7 cellular contexts compared by ENCODE assay signal in the genomic region with DNA sequence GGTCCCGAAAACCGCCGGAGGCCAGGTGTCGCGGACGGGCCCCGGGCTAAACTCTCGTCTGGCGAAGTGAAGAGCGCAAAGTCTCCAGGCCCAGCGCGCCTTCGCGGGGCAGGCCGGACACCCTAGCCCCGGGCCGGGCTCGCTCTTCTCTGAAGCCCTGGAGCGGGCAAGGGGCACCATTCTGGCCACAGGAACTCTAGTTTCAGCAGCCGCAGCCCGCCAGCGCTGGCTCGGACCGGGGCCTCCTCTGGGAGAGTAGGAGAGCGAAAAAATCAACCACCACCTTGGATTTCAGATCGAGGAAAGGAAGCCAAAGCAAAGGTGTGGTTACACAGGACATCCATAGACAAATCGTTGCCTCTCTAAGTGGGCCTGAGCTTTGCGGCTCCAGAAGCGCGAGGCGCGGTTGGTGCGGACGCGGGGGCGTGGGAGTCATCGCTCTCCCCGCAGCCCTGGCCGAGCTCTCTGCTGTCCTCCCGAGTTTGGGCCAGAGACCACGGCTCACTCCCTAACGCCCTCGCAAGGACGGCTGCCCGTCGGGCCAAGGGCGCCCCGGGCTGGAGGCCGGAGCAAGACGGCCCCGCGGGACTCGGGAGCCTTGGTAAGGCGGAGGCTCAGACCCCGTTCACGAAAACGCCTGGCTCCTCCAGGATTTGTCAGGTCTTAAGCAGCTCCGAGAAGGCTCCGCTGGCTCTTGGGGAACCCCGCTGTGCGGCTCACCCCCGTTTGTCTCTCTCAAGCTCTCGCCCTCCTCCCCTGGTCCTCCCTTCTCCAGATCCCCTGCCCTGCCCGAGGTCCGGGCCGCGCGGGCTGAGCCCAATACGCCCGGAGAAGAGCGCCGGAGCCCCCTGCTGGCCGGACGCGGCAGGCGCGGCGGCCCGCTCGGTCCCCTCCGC.
DNase-seq lines count a peak whose midpoint lies in the region; ATAC-seq and TF ChIP-seq lines count a peak whose summit lies in the region.

No MANE protein-coding gene starts in this region.

- H3K27me3 ChIP-seq in HCT116 (ENCODE audit: insufficient read depth, low read length): no peaks in the 10 kb centered on the region
- no peaks in the 10 kb centered on the region for H3K27me3 ChIP-seq in MM.1S (replicated peaks; ENCODE audit: insufficient read depth, low read length)

- DNase-seq in GM13976 (ENCODE audit: low spot score) (peak; percentile 79), HCT116 (ENCODE audit: low read depth, low spot score) (no peak), MM.1S (peak; percentile 48), coronary artery (ENCODE audit: low spot score) (peak; percentile 73), left kidney (ENCODE audit: low read depth, low spot score) (peak; percentile 85)
- peak; percentile 75 for DNase-seq in activated CD4-positive, CD25-positive, alpha-beta regulatory T cell treated with anti-CD3 and anti-CD28 coated beads, Interleukin-2, amount 50 U/mL, for 72 hours
- peak; percentile 38 to 62 for DNase-seq in stimulated activated CD4-positive, alpha-beta T cell treated with anti-CD3 and anti-CD28 coated beads, Interleukin-1b, Interleukin-23, amount 100 ng/mL, for 4 hours (ENCODE audit: low read depth in 2 of 2)

- H3K9me3 ChIP-seq in HCT116 (ENCODE audit: control insufficient read depth in 1 of 2, insufficient read depth in 1 of 2, low read depth in 1 of 2, low read length in 2 of 2) (no peaks in the 10 kb centered on the region), MM.1S (replicated peaks; ENCODE audit: insufficient read depth, low read length) (no peaks in the 10 kb centered on the region)

- in situ Hi-C loops in GM13976 (cut with MboI; ENCODE audit: low sequenced_read_pairs, unreplicated experiment): loop anchor here (10.0 to 25.0 kb wide), 2 partner anchors 409 to 1089 kb away; no protein-coding TSS in a partner anchor

- POLR2A ChIA-PET in HCT116 (lab: Charles Lee): no interaction called here

- H3K9ac ChIP-seq in HCT116 (ENCODE audit: low read length) (no peak overlapping the region), MM.1S (ENCODE audit: low read length) (no peak overlapping the region)

- no peaks in the 10 kb centered on the region for H3K4me1 ChIP-seq in HCT116 (ENCODE audit: control insufficient read depth in 1 of 2, insufficient read depth in 2 of 2, low read length in 2 of 2)
- H3K4me1 ChIP-seq in MM.1S (ENCODE audit: low read length): no peaks in the 10 kb centered on the region

- H2AFZ ChIP-seq in HCT116 (ENCODE audit: low read depth, low read length, poor library complexity, severe bottlenecking) (no peak overlapping the region), MM.1S (ENCODE audit: low read length) (peak overlapping the region; percentile 82)

- H4K20me1 ChIP-seq in HCT116 (ENCODE audit: insufficient read depth): no peaks in the 10 kb centered on the region
- H4K20me1 ChIP-seq in MM.1S (ENCODE audit: insufficient read depth, low read length): no peaks in the 10 kb centered on the region

- no TSS peak for BruUV-seq in HCT116 (replicated peaks; lab: Mats Ljungman, UMichigan)

- CTCF ChIA-PET in HCT116 (lab: Charles Lee): interaction anchor here (0.7 to 1.1 kb wide), 2 partner anchors 10 to 415 kb away, joined by 3 to 4 read pairs; no protein-coding TSS in a partner anchor

- TF ChIP-seq CTCF in GM13976 (IDR thresholded peaks at IDR 0.05; ENCODE audit: borderline replicate concordance, control extremely low read depth, extremely low read depth, insufficient read depth, missing control alignments): peak; percentile 88
- peak in 2 of 3 experiments; percentile 65 to 74; a peak in 4 of 6 replicates for TF ChIP-seq CTCF in HCT116 (IDR thresholded peaks at IDR 0.05 in 2 of 3, conservative IDR thresholded peaks at IDR 0.05 in 1 of 3; ENCODE audit: borderline replicate concordance in 1 of 3, insufficient read depth in 1 of 3, low read depth in 2 of 3, low read length in 2 of 3)
- TF ChIP-seq CTCF in MM.1S (IDR thresholded peaks at IDR 0.05; ENCODE audit: low read length): peak; percentile 64
- TF ChIP-seq CTCF in coronary artery (IDR thresholded peaks at IDR 0.05): peak; percentile 92

- H3K36me3 ChIP-seq in HCT116 (ENCODE audit: control insufficient read depth in 1 of 2, insufficient read depth in 2 of 2, low read length in 2 of 2): no peaks in the 10 kb centered on the region
- H3K36me3 ChIP-seq in MM.1S (replicated peaks; ENCODE audit: insufficient read depth, low read length): no peaks in the 10 kb centered on the region

- H3F3A ChIP-seq in MM.1S (ENCODE audit: insufficient read depth, low read length): no peaks in the 10 kb centered on the region

- intact Hi-C loops in HCT116 (cut with micrococcal nuclease): loop anchor here (5.0 to 10.0 kb wide), 3 partner anchors 231 to 1819 kb away; no protein-coding TSS in a partner anchor

- peak; percentile 100 for ATAC-seq in HCT116

- no peak for TF ChIP-seq POLR2A in HCT116 (IDR thresholded peaks at IDR 0.05; ENCODE audit: borderline replicate concordance, extremely low read depth, insufficient read depth, insufficient read length)

- H3K27ac ChIP-seq in HCT116 (ENCODE audit: low read depth, low read length) (no peak overlapping the region), MM.1S (ENCODE audit: low read length) (no peak overlapping the region), coronary artery (no peak overlapping the region)

- H3K79me2 ChIP-seq in HCT116 (ENCODE audit: insufficient read depth, low read length): no peaks in the 10 kb centered on the region
- no peaks in the 10 kb centered on the region for H3K79me2 ChIP-seq in MM.1S (ENCODE audit: low read length)

- H3K9me2 ChIP-seq in HCT116 (ENCODE audit: insufficient read depth) (no peaks in the 10 kb centered on the region), MM.1S (replicated peaks; ENCODE audit: insufficient read depth, low read length) (no peaks in the 10 kb centered on the region)

- H3K4me2 ChIP-seq in HCT116 (ENCODE audit: low read length) (peak overlapping the region; percentile 50), MM.1S (ENCODE audit: low read depth, low read length) (peak overlapping the region; percentile 77)

- RAD21 ChIA-PET in HCT116 (lab: Charles Lee; ENCODE audit: low non-redundant PET in 1 of 2, low total read pairs in 2 of 2, uncharacterized antibody in 2 of 2, unreplicated experiment in 2 of 2): no interaction called here

- TF ChIP-seq RAD21 in HCT116 (IDR thresholded peaks at IDR 0.05; ENCODE audit: low read depth): peak; percentile 38

- H3K4me3 ChIP-seq in HCT116 (replicated peaks in 1 of 2; ENCODE audit: low read depth in 1 of 2, low read length in 2 of 2): no peak overlapping the region
- peak overlapping the region; percentile 56 for H3K4me3 ChIP-seq in MM.1S (ENCODE audit: low read length)
- H3K4me3 ChIP-seq in coronary artery: peak overlapping the region; percentile 68

TF ChIP-seq in HCT116, 20 proteins besides CTCF, POLR2A, EP300 and RAD21 (continues in another document):
- TF ChIP-seq EZH2phosphoT487 (IDR thresholded peaks at IDR 0.05; ENCODE audit: borderline replicate concordance) (no peak), SIN3A (IDR thresholded peaks at IDR 0.05; ENCODE audit: low read depth) (no peak), CEBPB (IDR thresholded peaks at IDR 0.05; ENCODE audit: low read depth) (no peak), CBX3 (IDR thresholded peaks at IDR 0.05; ENCODE audit: low read depth) (no peak), POLR2AphosphoS5 (IDR thresholded peaks at IDR 0.05; ENCODE audit: low read depth, low read length) (no peak), ZNF274 (IDR thresholded peaks at IDR 0.05; ENCODE audit: low read depth, low read length) (no peak), TCF7L2 (IDR thresholded peaks at IDR 0.05; ENCODE audit: borderline replicate concordance, extremely low read depth, insufficient read depth, insufficient read length) (no peak), MAX (IDR thresholded peaks at IDR 0.05) (no peak), JUND (IDR thresholded peaks at IDR 0.05) (no peak), ZFX (IDR thresholded peaks at IDR 0.05) (no peak), YY1 (IDR thresholded peaks at IDR 0.05; ENCODE audit: extremely low read depth, insufficient replicate concordance, low read depth, low read length) (no peak), SP1 (IDR thresholded peaks at IDR 0.05; ENCODE audit: low read depth) (no peak)
- TF ChIP-seq, protein P1, sequence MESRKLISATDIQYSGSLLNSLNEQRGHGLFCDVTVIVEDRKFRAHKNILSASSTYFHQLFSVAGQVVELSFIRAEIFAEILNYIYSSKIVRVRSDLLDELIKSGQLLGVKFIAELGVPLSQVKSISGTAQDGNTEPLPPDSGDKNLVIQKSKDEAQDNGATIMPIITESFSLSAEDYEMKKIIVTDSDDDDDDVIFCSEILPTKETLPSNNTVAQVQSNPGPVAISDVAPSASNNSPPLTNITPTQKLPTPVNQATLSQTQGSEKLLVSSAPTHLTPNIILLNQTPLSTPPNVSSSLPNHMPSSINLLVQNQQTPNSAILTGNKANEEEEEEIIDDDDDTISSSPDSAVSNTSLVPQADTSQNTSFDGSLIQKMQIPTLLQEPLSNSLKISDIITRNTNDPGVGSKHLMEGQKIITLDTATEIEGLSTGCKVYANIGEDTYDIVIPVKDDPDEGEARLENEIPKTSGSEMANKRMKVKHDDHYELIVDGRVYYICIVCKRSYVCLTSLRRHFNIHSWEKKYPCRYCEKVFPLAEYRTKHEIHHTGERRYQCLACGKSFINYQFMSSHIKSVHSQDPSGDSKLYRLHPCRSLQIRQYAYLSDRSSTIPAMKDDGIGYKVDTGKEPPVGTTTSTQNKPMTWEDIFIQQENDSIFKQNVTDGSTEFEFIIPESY (IDR thresholded peaks at IDR 0.05; ENCODE audit: extremely low read depth, insufficient replicate concordance, low read length): no peak
- TF ChIP-seq, protein P2, sequence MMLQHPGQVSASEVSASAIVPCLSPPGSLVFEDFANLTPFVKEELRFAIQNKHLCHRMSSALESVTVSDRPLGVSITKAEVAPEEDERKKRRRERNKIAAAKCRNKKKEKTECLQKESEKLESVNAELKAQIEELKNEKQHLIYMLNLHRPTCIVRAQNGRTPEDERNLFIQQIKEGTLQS (IDR thresholded peaks at IDR 0.05): no peak

Comparison
In these comparisons a context has a peak if more than half of its experiments do, and no peak if none do; other contexts are left out.
1. H3K4me3 ChIP-seq: peak in MM.1S (single experiment) and coronary artery (single experiment); none in HCT116 (0 of 2).
2. Peak in every context shown above with its lines, with median percentiles within 50 percentile points of each other: CTCF ChIP-seq.